25 cellular contexts compared by ENCODE assay signal in the genomic region with DNA sequence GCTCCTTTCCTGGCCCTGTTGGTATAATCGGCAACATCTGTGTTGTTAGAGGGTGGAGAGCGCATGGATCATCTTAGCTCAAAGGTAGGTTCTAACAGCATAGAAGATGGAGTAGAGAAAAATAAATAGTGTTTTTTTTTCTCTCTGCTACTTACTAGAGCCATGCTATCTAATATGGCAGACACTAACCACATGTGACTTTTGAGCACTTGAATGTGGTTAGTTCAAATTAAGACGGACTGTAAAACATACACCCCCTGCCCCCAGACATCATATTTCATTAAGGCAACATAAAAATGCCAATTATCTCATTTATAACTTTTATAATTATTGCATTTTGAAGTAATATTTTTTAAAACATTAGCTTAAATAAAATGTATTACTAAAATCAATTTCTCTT.
"Had no signal": no experiment of that assay in that cellular context is flagged by ENCODE, and none has a peak within 500 bp of the region (broad histone marks: within the 10 kb centered on the region; RNA-seq: fewer than 3 reads in every experiment).

No MANE protein-coding gene starts in this region.

- H3K79me2 ChIP-seq: hepatocyte had no signal

- H2AFZ ChIP-seq: hepatocyte had no signal

- DNase-seq: activated CD8-positive, alpha-beta memory T cell treated with anti-CD3 and anti-CD28 coated beads, Interleukin-2, amount 50 U/mL, for 4 hours; activated gamma-delta T cell; activated naive CD4-positive, alpha-beta T cell treated with anti-CD3 and anti-CD28 coated beads, Interleukin-2, amount 10 ng/mL, durations not matched to agents 7 days and 5 days; activated T-cell treated with anti-CD3 and anti-CD28 coated beads, Interleukin-2, amount 50 U/mL, for 1 hour; anterior cingulate cortex; body of pancreas; colonic mucosa; effector memory CD4-positive, alpha-beta T cell; erythroblast; gastrocnemius medialis; islet precursor cell; left cardiac atrium; left ventricle myocardium superior; naive B cell; nephron progenitor cell; right lobe of liver; stimulated activated CD4-positive, alpha-beta T cell treated with anti-CD3 and anti-CD28 coated beads, Interleukin-12 subunit alpha, Interleukin-12 subunit beta, amount 100 ng/mL, for 4 hours; stimulated activated CD4-positive, alpha-beta T cell treated with anti-CD3 and anti-CD28 coated beads, Interleukin-4, amount 100 ng/mL, for 1 hour; T-helper 17 cell; upper lobe of right lung; WERI-Rb-1 had no signal

- H3K27ac Mint-ChIP-seq: activated naive CD4-positive, alpha-beta T cell treated with anti-CD3 and anti-CD28 coated beads, Interleukin-2, amount 10 ng/mL, durations not matched to agents 7 days and 5 days; naive B cell; nephron progenitor cell; progenitor cell of endocrine pancreas; T-helper 17 cell had no signal

- H3K4me2 ChIP-seq: hepatocyte had no signal

- H3K27ac ChIP-seq: body of pancreas, colonic mucosa, gastrocnemius medialis, hepatocyte, neutrophil, right lobe of liver, thoracic aorta, upper lobe of right lung, WERI-Rb-1 had no signal

- H3K36me3 ChIP-seq: colonic mucosa, gastrocnemius medialis, neutrophil, right lobe of liver, thoracic aorta, upper lobe of right lung, WERI-Rb-1 had no signal

- H3K27me3 Mint-ChIP-seq: activated naive CD4-positive, alpha-beta T cell treated with anti-CD3 and anti-CD28 coated beads, Interleukin-2, amount 10 ng/mL, durations not matched to agents 7 days and 5 days; progenitor cell of endocrine pancreas; T-helper 17 cell had no signal

- H3K4me3 Mint-ChIP-seq: activated naive CD4-positive, alpha-beta T cell treated with anti-CD3 and anti-CD28 coated beads, Interleukin-2, amount 10 ng/mL, durations not matched to agents 7 days and 5 days; naive B cell; nephron progenitor cell; T-helper 17 cell had no signal

- H3K27me3 ChIP-seq: body of pancreas, colonic mucosa, gastrocnemius medialis, hepatocyte, neutrophil, right lobe of liver, upper lobe of right lung had no signal

- H3K4me3 ChIP-seq: body of pancreas, colonic mucosa, gastrocnemius medialis, hepatocyte, right lobe of liver, thoracic aorta, upper lobe of right lung had no signal

- ATAC-seq: body of pancreas, gastrocnemius medialis, left cardiac atrium, left ventricle myocardium superior, right lobe of liver, T-helper 17 cell, upper lobe of right lung had no signal

- H3K4me1 ChIP-seq: body of pancreas, colonic mucosa, gastrocnemius medialis, right lobe of liver, upper lobe of right lung had no signal

- H3K4me1 Mint-ChIP-seq: activated naive CD4-positive, alpha-beta T cell treated with anti-CD3 and anti-CD28 coated beads, Interleukin-2, amount 10 ng/mL, durations not matched to agents 7 days and 5 days; naive B cell; nephron progenitor cell; T-helper 17 cell had no signal

- H3K9me3 ChIP-seq: body of pancreas, colonic mucosa, gastrocnemius medialis, neutrophil, right lobe of liver, thoracic aorta, upper lobe of right lung had no signal

- H3K36me3 Mint-ChIP-seq: activated naive CD4-positive, alpha-beta T cell treated with anti-CD3 and anti-CD28 coated beads, Interleukin-2, amount 10 ng/mL, durations not matched to agents 7 days and 5 days had no signal
